Comparison of ENCODE assay signal across 8 cellular contexts in the genomic region with DNA sequence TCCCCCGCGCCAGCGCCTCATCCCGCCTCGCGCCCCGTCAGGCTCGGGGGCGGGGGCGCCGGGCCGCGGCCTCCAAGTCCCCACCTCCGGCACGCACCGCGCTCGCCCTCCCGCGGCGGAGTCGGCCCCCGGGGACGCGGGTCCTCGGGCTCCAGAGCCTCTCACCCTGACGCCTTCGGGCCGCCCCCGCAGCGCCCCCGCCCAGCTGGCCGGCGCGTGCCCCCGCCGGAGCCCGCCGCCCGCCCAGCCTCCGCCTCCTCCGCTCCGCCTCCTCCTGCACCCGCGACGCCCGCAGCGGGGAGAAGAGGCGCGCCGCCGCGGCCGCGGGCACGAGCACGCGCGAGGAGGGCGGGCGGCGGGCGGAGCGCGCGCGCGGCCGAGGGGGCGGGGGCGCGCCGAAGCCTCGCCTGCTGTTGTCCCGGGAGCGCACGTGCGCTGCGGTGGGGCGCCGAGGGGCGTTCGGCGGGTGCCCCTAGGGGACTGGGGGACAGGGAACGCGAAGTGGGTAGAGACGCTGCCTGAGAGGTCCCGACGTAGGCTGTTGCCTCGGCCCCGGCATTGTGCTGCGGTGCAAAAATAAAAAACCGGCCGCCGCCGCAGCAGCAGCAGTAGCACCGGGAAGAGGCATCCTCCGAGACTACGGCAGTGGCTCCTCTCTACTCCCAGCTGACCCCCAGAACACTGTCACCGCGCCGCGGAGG.
DNase-seq lines count a peak whose midpoint lies in the region; ATAC-seq and TF ChIP-seq lines count a peak whose summit lies in the region.

No MANE protein-coding gene starts in this region.

- no peak overlapping the region for H3K23ac ChIP-seq in trophoblast cell (ENCODE audit: low read length)

- H3K9ac ChIP-seq in trophoblast cell (ENCODE audit: low read length) = peak overlapping the region; percentile 28

- peak overlapping the region; percentile 60 for H3K18ac ChIP-seq in trophoblast cell (ENCODE audit: low read length)

- peaks cover 6% of the 10 kb centered on the region for H3K79me2 ChIP-seq in trophoblast cell (ENCODE audit: control insufficient read depth, insufficient read depth, low read length, poor library complexity)

- H3K4me1 Mint-ChIP-seq in activated naive CD8-positive, alpha-beta T cell treated with anti-CD3 and anti-CD28 coated beads, Interleukin-2, amount 50 U/mL, for 24 hours = peaks cover 38% of the 10 kb centered on the region

- in situ Hi-C loops in KBM-7 (cut with MboI; ENCODE audit: low pct_unique_long_range_greater_than_20kb, low sequenced_read_pairs) = no loop called here

- H3K4me3 Mint-ChIP-seq in activated naive CD8-positive, alpha-beta T cell treated with anti-CD3 and anti-CD28 coated beads, Interleukin-2, amount 50 U/mL, for 24 hours = peak overlapping the region; percentile 72

- intact Hi-C loops in heart right ventricle (cut with DNase I) = loop anchor here in 2 of 10 donors (5.0 kb wide), 2 partner anchors 43 to 53 kb away; no protein-coding TSS in a partner anchor

- TF ChIP-seq POLR2A in tibial nerve (IDR thresholded peaks at IDR 0.05) = peak in 1 of 2 donors; percentile 60

- POLR2A ChIA-PET in BJ (lab: Charles Lee) = no interaction called here

- peak overlapping the region; percentile 52 for H2BK120ac ChIP-seq in trophoblast cell (ENCODE audit: insufficient read depth, low read length, poor library complexity)

- H4K12ac ChIP-seq in trophoblast cell (ENCODE audit: low read depth, low read length) = peak overlapping the region; percentile 70

- peaks cover 8% of the 10 kb centered on the region for H3K79me1 ChIP-seq in trophoblast cell (ENCODE audit: low read length)

- H3K36me3 ChIP-seq in BJ (ENCODE audit: control insufficient read depth, insufficient read depth, low read length) (no peaks in the 10 kb centered on the region), heart right ventricle (no peaks in the 10 kb centered on the region), trophoblast cell (ENCODE audit: control insufficient read depth in 1 of 2, insufficient read depth in 2 of 2, low read length in 2 of 2) (no peaks in the 10 kb centered on the region), tibial nerve (no peaks in the 10 kb centered on the region)

- peak; percentile 42 for ATAC-seq in activated naive CD8-positive, alpha-beta T cell treated with anti-CD3 and anti-CD28 coated beads, Interleukin-2, amount 50 U/mL, for 24 hours
- peak; percentile 89 to 97 (median 92) for ATAC-seq in heart right ventricle

- H2AK5ac ChIP-seq in trophoblast cell (ENCODE audit: low read length) = no peak overlapping the region

- H2BK5ac ChIP-seq in trophoblast cell (ENCODE audit: low read depth, low read length, poor library complexity) = no peak overlapping the region

- H3K9me3 ChIP-seq in heart right ventricle = no peaks in the 10 kb centered on the region
- no peaks in the 10 kb centered on the region for H3K9me3 ChIP-seq in trophoblast cell (ENCODE audit: insufficient read depth, low read depth, low read length)
- H3K9me3 ChIP-seq in tibial nerve = no peaks in the 10 kb centered on the region

- no peak overlapping the region for H2BK12ac ChIP-seq in trophoblast cell (ENCODE audit: low read length)

- peaks cover 0 to 40% (median 18%) of the 10 kb centered on the region in 9 donors for H3K4me1 ChIP-seq in heart right ventricle
- peaks cover 5 to 10% of the 10 kb centered on the region in 2 experiments for H3K4me1 ChIP-seq in trophoblast cell (ENCODE audit: control insufficient read depth in 1 of 2, insufficient read depth in 2 of 2, low read length in 2 of 2)
- peaks cover 0 to 48% (median 11%) of the 10 kb centered on the region in 4 donors for H3K4me1 ChIP-seq in tibial nerve

- peak overlapping the region; percentile 80 for H3K4me2 ChIP-seq in trophoblast cell (ENCODE audit: low read length)

- peak overlapping the region; percentile 73 for H2AFZ ChIP-seq in trophoblast cell (ENCODE audit: insufficient read depth, low read length, poor library complexity)

- H3K9me3 Mint-ChIP-seq in activated naive CD8-positive, alpha-beta T cell treated with anti-CD3 and anti-CD28 coated beads, Interleukin-2, amount 50 U/mL, for 24 hours = no peaks in the 10 kb centered on the region

- TF ChIP-seq EP300 in tibial nerve (IDR thresholded peaks at IDR 0.05) = no peak

- no peak for DNase-seq in BJ (ENCODE audit: low read depth)
- DNase-seq in GM20000 (ENCODE audit: low spot score) = peak; percentile 70
- peak; percentile 57 for DNase-seq in KBM-7
- DNase-seq in SK-N-DZ (ENCODE audit: low spot score) = peak; percentile 66
- peak; percentile 72 for DNase-seq in activated naive CD8-positive, alpha-beta T cell treated with anti-CD3 and anti-CD28 coated beads, Interleukin-2, amount 50 U/mL, for 24 hours
- DNase-seq in heart right ventricle = peak; percentile 69 to 86
- DNase-seq in trophoblast cell = peak; percentile 65 to 89
- peak; percentile 51 to 53 for DNase-seq in tibial nerve (ENCODE audit: low spot score in 2 of 2)

- peaks cover 20% of the 10 kb centered on the region for H3K27me3 Mint-ChIP-seq in activated naive CD8-positive, alpha-beta T cell treated with anti-CD3 and anti-CD28 coated beads, Interleukin-2, amount 50 U/mL, for 24 hours

- H4K8ac ChIP-seq in trophoblast cell (ENCODE audit: low read depth, low read length) = peak overlapping the region; percentile 81

- peak overlapping the region in 7 of 10 donors; percentile 1 to 61 (median 39) for H3K27ac ChIP-seq in heart right ventricle
- H3K27ac ChIP-seq in trophoblast cell (ENCODE audit: low read depth, low read length) = peak overlapping the region; percentile 24
- peak overlapping the region in 2 of 4 donors; percentile 72 to 80 for H3K27ac ChIP-seq in tibial nerve

- peak overlapping the region; percentile 44 for H3K4ac ChIP-seq in trophoblast cell (ENCODE audit: low read depth, low read length)

- CTCF ChIA-PET in BJ (lab: Yijun Ruan, JAX) = interaction anchor here (0.6 to 1.9 kb wide), 2 partner anchors 161 to 1437 kb away, joined by 4 to 6 read pairs; no protein-coding TSS in a partner anchor

- H3K27me3 ChIP-seq in BJ (ENCODE audit: control insufficient read depth, insufficient read depth, low read length) = no peaks in the 10 kb centered on the region
- no peaks in the 10 kb centered on the region for H3K27me3 ChIP-seq in heart right ventricle
- no peaks in the 10 kb centered on the region for H3K27me3 ChIP-seq in trophoblast cell (ENCODE audit: insufficient read depth, low read length)
- H3K27me3 ChIP-seq in tibial nerve = no peaks in the 10 kb centered on the region

- H3K27ac Mint-ChIP-seq in activated naive CD8-positive, alpha-beta T cell treated with anti-CD3 and anti-CD28 coated beads, Interleukin-2, amount 50 U/mL, for 24 hours = peak overlapping the region; percentile 76

- peak overlapping the region; percentile 68 for H3K4me3 ChIP-seq in BJ (ENCODE audit: low read depth, low read length)
- peak overlapping the region in 9 of 10 donors; percentile 39 to 71 (median 60) for H3K4me3 ChIP-seq in heart right ventricle
- peak overlapping the region; percentile 77 for H3K4me3 ChIP-seq in trophoblast cell (ENCODE audit: low read depth, low read length)
- H3K4me3 ChIP-seq in tibial nerve = peak overlapping the region; percentile 50 to 63 (median 57)

- H3K14ac ChIP-seq in trophoblast cell (ENCODE audit: low read length) = peak overlapping the region; percentile 70

- H3K36me3 Mint-ChIP-seq in activated naive CD8-positive, alpha-beta T cell treated with anti-CD3 and anti-CD28 coated beads, Interleukin-2, amount 50 U/mL, for 24 hours (ENCODE audit: low read depth) = peaks cover 2% of the 10 kb centered on the region

- 0% methylated on average over 60 to 102 of the region's 103 CpGs for WGBS in heart right ventricle, 2 donors
- WGBS in trophoblast cell (ENCODE audit: extremely low coverage, insufficient coverage, insufficient read length) = no CpG with 5 or more reads among the region's 103 CpGs
- 0 to 1% methylated on average over 25 to 41 of the region's 103 CpGs for WGBS in tibial nerve, 2 donors

- no peak for TF ChIP-seq CTCF in BJ (IDR thresholded peaks at IDR 0.05; ENCODE audit: insufficient read depth, low read depth, low read length)
- TF ChIP-seq CTCF in GM20000 (IDR thresholded peaks at IDR 0.05; ENCODE audit: extremely low read depth, missing control alignments) = no peak
- peak in 1 of 9 donors; percentile 15 for TF ChIP-seq CTCF in heart right ventricle (IDR thresholded peaks at IDR 0.05)
- TF ChIP-seq CTCF in tibial nerve (IDR thresholded peaks at IDR 0.05) = no peak

- H4K91ac ChIP-seq in trophoblast cell (ENCODE audit: low read depth, low read length) = peak overlapping the region; percentile 10
